Comparison of ENCODE assay signal across 5 cellular contexts in the genomic region with DNA sequence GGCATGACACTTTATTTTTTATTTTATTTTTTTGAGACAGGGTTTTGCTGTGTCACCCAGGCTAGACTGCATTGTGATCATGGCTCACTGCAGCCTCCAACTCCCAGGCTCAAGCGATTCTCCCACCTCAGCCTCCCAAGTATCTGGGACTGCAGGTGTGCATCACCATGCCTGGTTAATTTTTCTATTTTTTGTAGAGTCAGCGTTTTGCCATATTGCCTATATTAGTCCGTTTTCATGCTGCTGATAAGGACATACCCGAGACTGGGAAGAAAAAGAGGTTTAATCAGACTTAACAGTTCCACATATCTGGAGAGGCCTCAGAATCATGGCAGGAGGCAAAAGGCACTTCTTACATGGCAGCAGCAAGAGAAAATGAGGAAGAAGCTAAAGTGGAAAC.
DNase-seq lines count a peak whose midpoint lies in the region; ATAC-seq and TF ChIP-seq lines count a peak whose summit lies in the region.
"Not testable (repeated sequence)": the region's sequence is repeated elsewhere in the genome, so short reads cannot be mapped to it uniquely, and the experiment has no call there.

No MANE protein-coding gene starts in this region.

- not testable (repeated sequence) for H2BK5ac ChIP-seq in IMR-90 (ENCODE audit: low read depth, low read length, poor library complexity, severe bottlenecking)

- not testable (repeated sequence) for H3K9ac ChIP-seq in IMR-90 (ENCODE audit: low read depth, low read length); endodermal cell (ENCODE audit: extremely low read depth, low read length, poor library complexity, severe bottlenecking)

- H2AK5ac ChIP-seq in IMR-90 (ENCODE audit: low read depth, low read length), result not testable (repeated sequence)

- H3K18ac ChIP-seq in IMR-90 (ENCODE audit: low read depth, low read length), result not testable (repeated sequence)

- H3K4me3 Mint-ChIP-seq in WTC11, endodermal cell: not testable (repeated sequence)

- H3K36me3 Mint-ChIP-seq in WTC11 (peaks cover 29% of the 10 kb centered on the region), endodermal cell (ENCODE audit: low read depth) (peaks cover 34% of the 10 kb centered on the region)

- in situ Hi-C loops in IMR-90 (cut with MboI; ENCODE audit: low sequenced_read_pairs), result not testable (repeated sequence)

- H2BK120ac ChIP-seq in IMR-90 (ENCODE audit: low read depth, low read length), result not testable (repeated sequence)

- not testable (repeated sequence) for H4K91ac ChIP-seq in IMR-90 (ENCODE audit: insufficient read depth, low read depth, low read length)

- H3K4me1 Mint-ChIP-seq in WTC11, result peaks cover 47% of the 10 kb centered on the region
- not testable (repeated sequence) for H3K4me1 Mint-ChIP-seq in endodermal cell

- H3K14ac ChIP-seq in IMR-90 (replicated peaks; ENCODE audit: low read depth, low read length), result not testable (repeated sequence)

- BruUV-seq in IMR-90 (replicated peaks; lab: Mats Ljungman, UMichigan), result not testable (repeated sequence)

- not testable (repeated sequence) for H3K56ac ChIP-seq in IMR-90 (ENCODE audit: extremely low read depth, insufficient read depth, low read length)

- POLR2A ChIA-PET in IMR-90 (lab: Charles Lee; ENCODE audit: unreplicated experiment); WTC11 (lab: Charles Lee): not testable (repeated sequence)

- H3K4me1 ChIP-seq in IMR-90 (ENCODE audit: control insufficient read depth, insufficient read depth, low read length); endodermal cell (ENCODE audit: control insufficient read depth, insufficient read depth, low read length): not testable (repeated sequence)
- peaks cover 0 to 29% (median 0%) of the 10 kb centered on the region in 4 donors for H3K4me1 ChIP-seq in tibial artery

- H3K9me1 ChIP-seq in IMR-90 (ENCODE audit: insufficient read depth, low read length), result not testable (repeated sequence)

- H3K9me3 Mint-ChIP-seq in WTC11 (peaks cover 20% of the 10 kb centered on the region), endodermal cell (peaks cover 14% of the 10 kb centered on the region)

- not testable (repeated sequence) for H3K4me3 ChIP-seq in IMR-90 (ENCODE audit: insufficient read depth, low read depth, low read length); dorsolateral prefrontal cortex; endodermal cell (ENCODE audit: low read length); tibial artery

- CTCF ChIA-PET in IMR-90 (lab: Yijun Ruan, JAX); WTC11 (lab: Charles Lee): not testable (repeated sequence)

- intact Hi-C loops in IMR-90 (cut with micrococcal nuclease); dorsolateral prefrontal cortex (cut with DNase I); tibial artery (cut with DNase I; ENCODE audit: low total_unique reads): not testable (repeated sequence)

- dilution Hi-C loops in IMR-90 (cut with HindIII; ENCODE audit: low sequenced_read_pairs, unreplicated experiment), result not testable (repeated sequence)

- not testable (repeated sequence) for TF ChIP-seq POLR2A in IMR-90 (IDR thresholded peaks at IDR 0.05; ENCODE audit: low read depth, low read length)

- not testable (repeated sequence) for H3K4ac ChIP-seq in IMR-90 (ENCODE audit: low read depth, low read length)

- DNase-seq in IMR-90; WTC11 (ENCODE audit: low spot score); dorsolateral prefrontal cortex; endodermal cell; tibial artery: not testable (repeated sequence)

- H3K79me1 ChIP-seq in IMR-90 (ENCODE audit: low read depth in 1 of 2, low read length in 2 of 2), result not testable (repeated sequence)

- H3K23ac ChIP-seq in IMR-90 (ENCODE audit: low read depth, low read length), result not testable (repeated sequence)

- H3K9me3 ChIP-seq in IMR-90 (ENCODE audit: control insufficient read depth, insufficient read depth, low read length); endodermal cell (ENCODE audit: control insufficient read depth, low read length); tibial artery: not testable (repeated sequence)

- WGBS in IMR-90 (ENCODE audit: extremely low coverage in 2 of 2, insufficient read length in 1 of 2), 2 experiments, result no CpG with 5 or more reads among the region's 4 CpGs
- WGBS in endodermal cell (ENCODE audit: insufficient coverage in 1 of 2, insufficient read length in 1 of 2), 2 experiments, result 94 to 98% methylated on average over 4 of the region's 4 CpGs

- not testable (repeated sequence) for H3K27me3 ChIP-seq in IMR-90 (ENCODE audit: control insufficient read depth, insufficient read depth, low read length); dorsolateral prefrontal cortex; endodermal cell (ENCODE audit: control insufficient read depth, insufficient read depth, low read length, poor library complexity, severe bottlenecking); tibial artery

- H3K27ac ChIP-seq in IMR-90 (ENCODE audit: insufficient read depth, low read length); endodermal cell (ENCODE audit: low read depth, low read length): not testable (repeated sequence)
- peak overlapping the region in 42 of 59 donors; percentile 4 to 75 (median 46) for H3K27ac ChIP-seq in dorsolateral prefrontal cortex
- H3K27ac ChIP-seq in tibial artery, result peak overlapping the region; percentile 3 to 11

- H2AFZ ChIP-seq in IMR-90 (replicated peaks; ENCODE audit: low read length, poor library complexity), result not testable (repeated sequence)

- H2AK9ac ChIP-seq in IMR-90 (replicated peaks; ENCODE audit: low read depth, low read length, poor library complexity), result not testable (repeated sequence)

- not testable (repeated sequence) for H3K4me2 ChIP-seq in IMR-90 (ENCODE audit: low read depth, low read length)

- H3K27me3 Mint-ChIP-seq in WTC11 (ENCODE audit: low read depth); endodermal cell (ENCODE audit: insufficient read depth): not testable (repeated sequence)

- H3K27ac Mint-ChIP-seq in WTC11 (peak overlapping the region; percentile 67; the same call in 1 of the 2 replicates), endodermal cell (peak overlapping the region; percentile 55)

- not testable (repeated sequence) for TF ChIP-seq CTCF in IMR-90 (conservative IDR thresholded peaks at IDR 0.05; ENCODE audit: low read depth, low read length); WTC11 (IDR thresholded peaks at IDR 0.05); dorsolateral prefrontal cortex (IDR thresholded peaks at IDR 0.05 in 54 of 56, conservative IDR thresholded peaks at IDR 0.05 in 2 of 56; ENCODE audit: low read depth in 1 of 56, partially characterized antibody in 56 of 56); endodermal cell (conservative IDR thresholded peaks at IDR 0.05); tibial artery (IDR thresholded peaks at IDR 0.05)

- not testable (repeated sequence) for H4K20me1 ChIP-seq in IMR-90 (ENCODE audit: insufficient read depth, low read length)

- not testable (repeated sequence) for H2BK15ac ChIP-seq in IMR-90 (ENCODE audit: low read depth, low read length)

- not testable (repeated sequence) for H4K5ac ChIP-seq in IMR-90 (ENCODE audit: low read depth, low read length)

- H2BK20ac ChIP-seq in IMR-90 (ENCODE audit: low read depth, low read length), result not testable (repeated sequence)

- not testable (repeated sequence) for H4K8ac ChIP-seq in IMR-90 (ENCODE audit: low read depth in 2 of 2, low read length in 2 of 2)

- not testable (repeated sequence) for H3K36me3 ChIP-seq in IMR-90 (ENCODE audit: control insufficient read depth, insufficient read depth, low read length); endodermal cell (ENCODE audit: control insufficient read depth, insufficient read depth, low read length); tibial artery

- not testable (repeated sequence) for TF ChIP-seq RAD21 in IMR-90 (IDR thresholded peaks at IDR 0.05; ENCODE audit: low read length)

- not testable (repeated sequence) for ATAC-seq in IMR-90 (ENCODE audit: low read depth); WTC11

TF ChIP-seq in IMR-90, 13 proteins besides CTCF, POLR2A, EP300 and RAD21:
- peak; percentile 74 for TF ChIP-seq MAFK (IDR thresholded peaks at IDR 0.05; ENCODE audit: low read depth, low read length)
